In genomic region chr15:34043391-34043790, GRCh38 we compare ENCODE assay signal across 16 cellular contexts. TPM values are rescaled to one million over a fixed set of nuclear protein-coding genes. Genes with fewer than 3 reads are reported as not detected.
A peak's percentile ranks its signal among the peaks of the same experiment; 100 is the strongest.
DNase-seq lines count a peak whose midpoint lies in the region; ATAC-seq, FAIRE-seq and TF ChIP-seq lines count a peak whose summit lies in the region.
"Had no signal": no experiment of that assay in that cellular context is flagged by ENCODE, and none has a peak within 500 bp of the region (broad histone marks: within the 10 kb centered on the region; RNA-seq: fewer than 3 reads in every experiment).

No MANE protein-coding gene starts in this region.

- DNase-seq in GM18507 (ENCODE audit: extremely low spot score, insufficient read length, low read depth) (no peak), RPMI7951 (ENCODE audit: low read depth) (peak; percentile 32), chondrocyte (ENCODE audit: low spot score) (no peak), trophoblast cell (peak; percentile 38 to 80), Caco-2 (no peak)
- DNase-seq: Calu3, GF-D8, IMR-90, NCI-H1092, NCI-H226, NCI-H526 treated with DMSO at 0.1 percent for 48 hours, PC-3 had no signal

- H4K8ac ChIP-seq in trophoblast cell (ENCODE audit: low read depth, low read length), result no peak overlapping the region

- no peak overlapping the region for H3K9ac ChIP-seq in trophoblast cell (ENCODE audit: low read length)

- no peak overlapping the region for H3K4me2 ChIP-seq in trophoblast cell (ENCODE audit: low read length)
- H3K4me2 ChIP-seq: A549 had no signal

- no CpG with 5 or more reads among the region's 1 CpG for WGBS in trophoblast cell (ENCODE audit: extremely low coverage, insufficient coverage, insufficient read length)

- H3K4me3 ChIP-seq in trophoblast cell (ENCODE audit: low read depth, low read length), result no peak overlapping the region
- H3K4me3 ChIP-seq in Caco-2 (ENCODE audit: low read depth, low read length), result no peak overlapping the region
- H3K4me3 ChIP-seq: A549 had no signal

- H2AK5ac ChIP-seq in trophoblast cell (ENCODE audit: low read length), result no peak overlapping the region

- CTCF ChIA-PET in Caco-2 (lab: Charles Lee), result no interaction called here

- peaks cover 6% of the 10 kb centered on the region for H3K79me1 ChIP-seq in trophoblast cell (ENCODE audit: low read length)

- no peak overlapping the region for H2BK12ac ChIP-seq in trophoblast cell (ENCODE audit: low read length)

- ATAC-seq in GM21423 (IDR thresholded peaks at IDR 0.05; ENCODE audit: unreplicated experiment) (no peak), HG02571 (IDR thresholded peaks at IDR 0.05; ENCODE audit: unreplicated experiment) (no peak)
- ATAC-seq: A549, PC-3 had no signal

- H3K14ac ChIP-seq in trophoblast cell (ENCODE audit: low read length), result no peak overlapping the region

- no peaks in the 10 kb centered on the region for H3K27me3 Mint-ChIP-seq in chondrocyte (ENCODE audit: low read depth)
- no peaks in the 10 kb centered on the region for H3K27me3 Mint-ChIP-seq in Caco-2 (ENCODE audit: insufficient read depth, unreplicated experiment)

- H3K4me1 Mint-ChIP-seq in chondrocyte (ENCODE audit: low read depth) (peaks cover 44% of the 10 kb centered on the region), Caco-2 (ENCODE audit: low read depth, unreplicated experiment) (peaks cover 6% of the 10 kb centered on the region)

- TF ChIP-seq CTCF in chondrocyte (IDR thresholded peaks at IDR 0.05), result no peak
- no peak for TF ChIP-seq CTCF in Caco-2 (IDR thresholded peaks at IDR 0.05; ENCODE audit: insufficient read depth in 1 of 2, low read depth in 1 of 2, low read length in 1 of 2, severe bottlenecking in 1 of 2, unreplicated experiment in 1 of 2)

- H3K18ac ChIP-seq in trophoblast cell (ENCODE audit: low read length), result no peak overlapping the region

- H3K27me3 ChIP-seq in trophoblast cell (ENCODE audit: insufficient read depth, low read length) (no peaks in the 10 kb centered on the region), Caco-2 (replicated peaks; ENCODE audit: control insufficient read depth, insufficient read depth, low read length) (no peaks in the 10 kb centered on the region)

- H3K9me3 ChIP-seq in trophoblast cell (ENCODE audit: insufficient read depth, low read depth, low read length) (no peaks in the 10 kb centered on the region), Caco-2 (no peaks in the 10 kb centered on the region)
- H3K9me3 ChIP-seq: A549 had no signal

- H3K27ac Mint-ChIP-seq in chondrocyte (ENCODE audit: unreplicated experiment), result peak overlapping the region; percentile 32
- H3K27ac Mint-ChIP-seq in Caco-2 (ENCODE audit: unreplicated experiment), result no peak overlapping the region

- H3K4me3 Mint-ChIP-seq in chondrocyte (ENCODE audit: unreplicated experiment) (no peak overlapping the region), Caco-2 (ENCODE audit: unreplicated experiment) (no peak overlapping the region)

- intact Hi-C loops in Caco-2 (cut with micrococcal nuclease; ENCODE audit: unreplicated experiment), result no loop called here

- no peak overlapping the region for H2BK5ac ChIP-seq in trophoblast cell (ENCODE audit: low read depth, low read length, poor library complexity)

- no peak overlapping the region for H2BK120ac ChIP-seq in trophoblast cell (ENCODE audit: insufficient read depth, low read length, poor library complexity)

- H4K91ac ChIP-seq in trophoblast cell (ENCODE audit: low read depth, low read length), result no peak overlapping the region

- H3K36me3 Mint-ChIP-seq in chondrocyte (ENCODE audit: low read depth), result no peaks in the 10 kb centered on the region
- H3K36me3 Mint-ChIP-seq in Caco-2 (ENCODE audit: insufficient read depth, unreplicated experiment), result no peaks in the 10 kb centered on the region

- BruUV-seq in Caco-2 (replicated peaks; lab: Mats Ljungman, UMichigan), result no TSS peak

- POLR2A ChIA-PET in Caco-2 (lab: Charles Lee), result no interaction called here

- H3K79me2 ChIP-seq in trophoblast cell (ENCODE audit: control insufficient read depth, insufficient read depth, low read length, poor library complexity), result peaks cover 4% of the 10 kb centered on the region

- H3K4me1 ChIP-seq in trophoblast cell (ENCODE audit: control insufficient read depth in 1 of 2, insufficient read depth in 2 of 2, low read length in 2 of 2) (peaks cover 8 to 14% of the 10 kb centered on the region in 2 experiments), Caco-2 (peaks cover 6% of the 10 kb centered on the region; the same call in 1 of the 2 replicates)

- peak; percentile 18 for FAIRE-seq in GM18507 (lab: Jason Lieb, UNC)
- FAIRE-seq: A549, H54 had no signal

- H3K9me3 Mint-ChIP-seq in chondrocyte (ENCODE audit: low read depth) (no peaks in the 10 kb centered on the region), Caco-2 (ENCODE audit: unreplicated experiment) (no peaks in the 10 kb centered on the region)

- H2AFZ ChIP-seq in trophoblast cell (ENCODE audit: insufficient read depth, low read length, poor library complexity), result no peak overlapping the region

- no peak overlapping the region for H3K27ac ChIP-seq in trophoblast cell (ENCODE audit: low read depth, low read length)
- H3K27ac ChIP-seq: A549 had no signal

- no peak overlapping the region for H4K12ac ChIP-seq in trophoblast cell (ENCODE audit: low read depth, low read length)

- no peak overlapping the region for H3K4ac ChIP-seq in trophoblast cell (ENCODE audit: low read depth, low read length)

- H3K36me3 ChIP-seq in trophoblast cell (ENCODE audit: control insufficient read depth in 1 of 2, insufficient read depth in 2 of 2, low read length in 2 of 2) (no peaks in the 10 kb centered on the region), Caco-2 (ENCODE audit: control insufficient read depth, insufficient read depth, low read length) (no peaks in the 10 kb centered on the region)

- no peak overlapping the region for H3K23ac ChIP-seq in trophoblast cell (ENCODE audit: low read length)

RNA-seq across cellular contexts. Expression of gene AVEN, which starts 4.4 kb away (rescaled TPM):
- total RNA-seq in RPMI7951 (2014; rRNA removed; shearing (Covaris generic)), result 21.5 and 28.0 TPM in 2 replicates
- 16.5 to 27.3 TPM (median 26.4 TPM) in 3 replicates for total RNA-seq in chondrocyte
- 7.5 and 7.9 TPM in 2 replicates for polyA plus RNA-seq in trophoblast cell (2013)
- total RNA-seq in Caco-2 (2022), result 8.3 and 8.7 TPM in 2 replicates

RNA-seq across cellular contexts. Expression of gene EMC7, which starts 58.3 kb away (rescaled TPM):
- total RNA-seq in RPMI7951 (2014; rRNA removed; shearing (Covaris generic)), result 55.7 and 68.5 TPM in 2 replicates
- total RNA-seq in chondrocyte (88.6 to 106 TPM (median 98.7 TPM) in 3 replicates), Caco-2 (2022) (70.2 and 74.2 TPM in 2 replicates)
- 65.5 and 69.9 TPM in 2 replicates for polyA plus RNA-seq in trophoblast cell (2013)

RNA-seq across cellular contexts. Expression of gene PGBD4, which starts 58.5 kb away (rescaled TPM):
- 1.5 and 2.5 TPM in 2 replicates for total RNA-seq in RPMI7951 (2014; rRNA removed; shearing (Covaris generic))
- total RNA-seq in chondrocyte, result 1.6 to 1.8 TPM (median 1.6 TPM) in 3 replicates
- polyA plus RNA-seq in trophoblast cell (2013), result 0.59 and 0.62 TPM in 2 replicates
- total RNA-seq in Caco-2 (2022), result 1.5 and 1.7 TPM in 2 replicates

Comparison
In these comparisons a context has a peak if more than half of its experiments do, and no peak if none do; other contexts are left out.
1. DNase-seq: peak in RPMI7951 (single experiment) and trophoblast cell (2 of 2); none in GM18507 (single experiment), chondrocyte (single experiment) and Caco-2 (0 of 2).